ENCODE assay signal across 2 cellular contexts in the genomic region with DNA sequence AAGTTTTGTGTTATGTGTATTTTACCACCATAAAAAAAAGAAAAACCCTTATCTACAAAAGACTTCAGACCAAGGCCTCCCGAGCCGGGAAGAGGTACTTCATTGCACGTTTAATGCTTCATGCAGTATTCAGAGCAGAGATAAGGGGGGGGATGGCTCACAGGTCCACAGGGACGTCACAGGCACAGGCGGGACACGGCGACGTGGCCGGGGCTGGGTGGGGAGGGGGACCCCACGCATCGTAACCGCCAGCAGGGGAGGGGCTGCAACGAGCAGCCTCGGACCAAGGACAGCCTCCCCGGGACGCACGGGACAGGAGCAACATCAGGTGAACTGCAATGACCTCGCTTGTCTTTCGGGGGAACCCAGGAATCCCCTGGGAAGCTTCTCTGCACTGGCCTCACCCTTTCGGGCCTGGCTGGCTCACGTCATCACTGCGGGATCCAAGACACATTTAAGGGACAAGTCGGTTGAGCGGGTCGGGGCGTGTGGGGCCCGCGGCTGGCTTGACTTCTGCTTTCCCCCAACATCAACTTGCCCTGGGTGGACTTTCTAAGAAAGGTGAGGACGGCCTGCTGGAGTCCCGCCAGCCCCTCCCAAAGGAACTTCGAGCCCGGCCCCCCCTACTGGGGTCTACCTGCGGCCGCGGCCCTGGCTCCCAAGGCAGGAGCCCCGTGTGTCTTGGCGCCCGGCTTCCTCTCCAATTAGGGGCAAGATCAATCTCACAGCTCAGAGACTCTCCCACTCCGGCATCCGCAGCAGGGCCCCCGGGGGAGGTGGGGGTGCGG.
TF ChIP-seq lines count a peak whose summit lies in the region.

No MANE protein-coding gene starts in this region.

TF ChIP-seq in HepG2, 621 proteins besides CTCF, POLR2A, EP300 and RAD21:
- TF ChIP-seq ZNF891 (CRISPR knock-in tag; IDR thresholded peaks at IDR 0.05), result no peak
- TF ChIP-seq, protein P1, sequence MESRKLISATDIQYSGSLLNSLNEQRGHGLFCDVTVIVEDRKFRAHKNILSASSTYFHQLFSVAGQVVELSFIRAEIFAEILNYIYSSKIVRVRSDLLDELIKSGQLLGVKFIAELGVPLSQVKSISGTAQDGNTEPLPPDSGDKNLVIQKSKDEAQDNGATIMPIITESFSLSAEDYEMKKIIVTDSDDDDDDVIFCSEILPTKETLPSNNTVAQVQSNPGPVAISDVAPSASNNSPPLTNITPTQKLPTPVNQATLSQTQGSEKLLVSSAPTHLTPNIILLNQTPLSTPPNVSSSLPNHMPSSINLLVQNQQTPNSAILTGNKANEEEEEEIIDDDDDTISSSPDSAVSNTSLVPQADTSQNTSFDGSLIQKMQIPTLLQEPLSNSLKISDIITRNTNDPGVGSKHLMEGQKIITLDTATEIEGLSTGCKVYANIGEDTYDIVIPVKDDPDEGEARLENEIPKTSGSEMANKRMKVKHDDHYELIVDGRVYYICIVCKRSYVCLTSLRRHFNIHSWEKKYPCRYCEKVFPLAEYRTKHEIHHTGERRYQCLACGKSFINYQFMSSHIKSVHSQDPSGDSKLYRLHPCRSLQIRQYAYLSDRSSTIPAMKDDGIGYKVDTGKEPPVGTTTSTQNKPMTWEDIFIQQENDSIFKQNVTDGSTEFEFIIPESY (CRISPR knock-in tag; IDR thresholded peaks at IDR 0.05), result 0 out of 2 replicates have a peak, but pooled peaks have one; percentile 13
- no peak for TF ChIP-seq NR2F6 (IDR thresholded peaks at IDR 0.05)
- no peak for TF ChIP-seq NR2F6 (CRISPR knock-in tag; IDR thresholded peaks at IDR 0.05)
- no peak for TF ChIP-seq TAF1 (CRISPR knock-in tag; IDR thresholded peaks at IDR 0.05)
TF ChIP-seq in HepG2: peak in this region for 1.

TF ChIP-seq in K562, 482 proteins besides CTCF, POLR2A, EP300 and RAD21:
- TF ChIP-seq, protein P1 (CRISPR knock-in tag; IDR thresholded peaks at IDR 0.05), result peak; percentile 91
- TF ChIP-seq ZNF740 (CRISPR knock-in tag; IDR thresholded peaks at IDR 0.05) (0 out of 2 replicates have a peak, but pooled peaks have one; percentile 25), ZNF740 (tag; IDR thresholded peaks at IDR 0.05) (no peak), ZNF311 (CRISPR knock-in tag; IDR thresholded peaks at IDR 0.05) (no peak), ZNF143 (CRISPR knock-in tag; IDR thresholded peaks at IDR 0.05) (no peak), FOS (IDR thresholded peaks at IDR 0.05; ENCODE audit: extremely low read depth, insufficient read length) (no peak), TCFL5 (CRISPR knock-in tag; conservative IDR thresholded peaks at IDR 0.05) (no peak)
TF ChIP-seq in K562: peak in this region for 2.
